ENCODE assay signal across 8 cellular contexts in the genomic region with DNA sequence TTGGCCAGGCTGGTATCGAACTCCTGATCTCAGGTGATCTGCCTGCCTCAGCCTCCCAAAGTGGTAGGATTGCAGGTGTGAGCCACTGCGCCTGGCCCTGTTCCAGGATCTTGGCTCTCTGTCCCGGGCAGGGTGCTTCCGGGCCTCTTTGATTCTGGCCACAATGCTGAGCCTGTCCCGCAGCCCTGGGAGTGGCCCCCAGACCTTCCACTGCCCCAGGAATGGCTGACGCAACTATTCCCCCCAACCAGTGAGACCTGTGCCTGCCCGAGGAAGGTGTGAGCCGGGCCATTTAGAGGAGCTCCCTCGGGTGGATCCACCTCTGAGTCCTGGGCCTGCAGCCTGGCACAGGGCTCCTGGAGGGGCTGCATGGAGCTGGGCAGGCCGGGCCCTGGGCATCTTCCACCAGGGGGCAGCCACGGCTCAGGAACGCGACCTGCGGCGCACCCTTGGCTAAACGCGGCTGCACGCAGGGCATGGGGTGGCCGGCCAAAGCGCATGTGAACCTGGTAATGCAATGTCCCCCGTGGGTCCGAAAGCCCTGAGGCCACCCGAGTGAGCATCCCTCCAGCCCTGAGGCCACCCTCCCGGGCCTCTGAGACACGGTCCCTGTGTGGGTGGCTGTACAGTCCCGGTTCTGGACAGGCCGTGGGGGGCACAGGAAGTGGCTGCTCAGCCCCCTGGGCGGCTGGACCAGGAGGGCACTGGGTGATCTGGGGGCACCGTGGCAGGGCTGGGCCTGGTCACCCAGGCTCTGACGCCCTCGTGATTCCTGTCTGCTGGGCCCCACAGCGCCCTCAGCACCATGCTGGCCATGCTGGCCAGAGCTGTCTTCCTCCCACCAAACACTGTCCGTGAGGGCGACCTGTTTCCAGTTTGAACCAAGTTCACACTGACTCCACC. TPM values are rescaled to one million over a fixed set of nuclear protein-coding genes. Genes with fewer than 3 reads are reported as not detected.
A peak's percentile ranks its signal among the peaks of the same experiment; 100 is the strongest.
DNase-seq lines count a peak whose midpoint lies in the region; ATAC-seq, FAIRE-seq and TF ChIP-seq lines count a peak whose summit lies in the region.

No MANE protein-coding gene starts in this region.

- no peak for FAIRE-seq in pancreas (lab: Jason Lieb, UNC)

- intact Hi-C loops in pancreas (cut with DNase I) = loop anchor here in 1 of 3 donors (10.0 kb wide), 1 partner anchor 233 kb away; the partner anchor contains the start of gene AMZ1

- H3K36me3 ChIP-seq in pancreas (no peaks in the 10 kb centered on the region), thymus (ENCODE audit: control insufficient read depth, insufficient read depth) (no peaks in the 10 kb centered on the region)

- DNase-seq in DMS 273 (lab: John Stamatoyannopoulos, UW; ENCODE audit: unreplicated experiment) (peak; percentile 93), LHCN-M2 (ENCODE audit: low read depth) (peak; percentile 71), glomerular visceral epithelial cell (ENCODE audit: extremely low spot score) (peak; percentile 78), pancreas (peak; percentile 72 to 97 (median 87))
- peak; percentile 81 for DNase-seq in activated naive CD4-positive, alpha-beta T cell treated with anti-CD3 and anti-CD28 coated beads, Interleukin-2, amount 50 U/mL, for 16 hours

- H3K27ac ChIP-seq in pancreas = no peak overlapping the region
- no peak overlapping the region for H3K27ac ChIP-seq in thymus (ENCODE audit: low read depth)

- ATAC-seq in GM21528 (IDR thresholded peaks at IDR 0.05; ENCODE audit: low FRiP score, unreplicated experiment) (peak; percentile 83), SK-N-SH treated with all-trans-retinoic acid at 6 μM for 48 hours (peak; percentile 99), pancreas (peak; percentile 97 to 99 (median 98))

- H3K4me1 ChIP-seq in pancreas (peaks cover 0 to 5% (median 0%) of the 10 kb centered on the region in 3 donors), thymus (ENCODE audit: control insufficient read depth, insufficient read depth, low read length) (peaks cover 3% of the 10 kb centered on the region)

- H3K4me3 ChIP-seq in pancreas = peak overlapping the region in 3 of 4 donors; percentile 15 to 35 (median 31)
- H3K4me3 ChIP-seq in thymus (ENCODE audit: low read length) = peak overlapping the region; percentile 18

- TF ChIP-seq CTCF in pancreas (IDR thresholded peaks at IDR 0.05) = peak; percentile 84 to 87 (median 86)

- H3K27me3 ChIP-seq in pancreas (no peaks in the 10 kb centered on the region), thymus (ENCODE audit: control insufficient read depth, insufficient read depth) (no peaks in the 10 kb centered on the region)

- WGBS in pancreas, 2 donors = 12 to 14% methylated on average over 34 of the region's 34 CpGs
- WGBS in thymus = 16% methylated on average over 34 of the region's 34 CpGs

- no peaks in the 10 kb centered on the region for H3K9me3 ChIP-seq in pancreas
- no peaks in the 10 kb centered on the region for H3K9me3 ChIP-seq in thymus (ENCODE audit: control insufficient read depth)

TF ChIP-seq in SK-N-SH treated with all-trans-retinoic acid at 6 μM for 48 hours, 23 proteins besides CTCF, POLR2A, EP300 and RAD21:
- TF ChIP-seq GLIS3 (CRISPR knock-in tag; IDR thresholded peaks at IDR 0.05) = 0 out of 2 replicates have a peak, but pooled peaks have one; percentile 64
- TF ChIP-seq, protein P1, sequence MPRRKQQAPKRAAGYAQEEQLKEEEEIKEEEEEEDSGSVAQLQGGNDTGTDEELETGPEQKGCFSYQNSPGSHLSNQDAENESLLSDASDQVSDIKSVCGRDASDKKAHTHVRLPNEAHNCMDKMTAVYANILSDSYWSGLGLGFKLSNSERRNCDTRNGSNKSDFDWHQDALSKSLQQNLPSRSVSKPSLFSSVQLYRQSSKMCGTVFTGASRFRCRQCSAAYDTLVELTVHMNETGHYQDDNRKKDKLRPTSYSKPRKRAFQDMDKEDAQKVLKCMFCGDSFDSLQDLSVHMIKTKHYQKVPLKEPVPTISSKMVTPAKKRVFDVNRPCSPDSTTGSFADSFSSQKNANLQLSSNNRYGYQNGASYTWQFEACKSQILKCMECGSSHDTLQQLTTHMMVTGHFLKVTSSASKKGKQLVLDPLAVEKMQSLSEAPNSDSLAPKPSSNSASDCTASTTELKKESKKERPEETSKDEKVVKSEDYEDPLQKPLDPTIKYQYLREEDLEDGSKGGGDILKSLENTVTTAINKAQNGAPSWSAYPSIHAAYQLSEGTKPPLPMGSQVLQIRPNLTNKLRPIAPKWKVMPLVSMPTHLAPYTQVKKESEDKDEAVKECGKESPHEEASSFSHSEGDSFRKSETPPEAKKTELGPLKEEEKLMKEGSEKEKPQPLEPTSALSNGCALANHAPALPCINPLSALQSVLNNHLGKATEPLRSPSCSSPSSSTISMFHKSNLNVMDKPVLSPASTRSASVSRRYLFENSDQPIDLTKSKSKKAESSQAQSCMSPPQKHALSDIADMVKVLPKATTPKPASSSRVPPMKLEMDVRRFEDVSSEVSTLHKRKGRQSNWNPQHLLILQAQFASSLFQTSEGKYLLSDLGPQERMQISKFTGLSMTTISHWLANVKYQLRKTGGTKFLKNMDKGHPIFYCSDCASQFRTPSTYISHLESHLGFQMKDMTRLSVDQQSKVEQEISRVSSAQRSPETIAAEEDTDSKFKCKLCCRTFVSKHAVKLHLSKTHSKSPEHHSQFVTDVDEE (CRISPR knock-in tag; IDR thresholded peaks at IDR 0.05) = 0 out of 2 replicates have a peak, but pooled peaks have one; percentile 24
- no peak for TF ChIP-seq ZFP3 (CRISPR knock-in tag; IDR thresholded peaks at IDR 0.05)
- 0 out of 2 replicates have a peak, but pooled peaks have one; percentile 17 for TF ChIP-seq CSDC2 (CRISPR knock-in tag; IDR thresholded peaks at IDR 0.05)

RNA-seq across cellular contexts. Expression of gene GRIFIN, which starts 24.8 kb away (rescaled TPM):
- not detected in 2 replicates for total RNA-seq in LHCN-M2 (2014; rRNA removed)
- not detected for polyA plus RNA-seq in LHCN-M2 (2012)
- total RNA-seq in pancreas = not detected
- not detected for polyA plus RNA-seq in pancreas
- not detected for polyA plus RNA-seq in thymus

RNA-seq across cellular contexts. Expression of gene CHST12, which starts 48.0 kb away (rescaled TPM):
- total RNA-seq in LHCN-M2 (2014; rRNA removed) = 9.6 and 11.4 TPM in 2 replicates
- polyA plus RNA-seq in LHCN-M2 (2012) = 12.4 TPM
- 10 to 100 TPM in 1 of 6 donors, 1 to 10 TPM in 5; 7.3 to 13.2 (median 8.6) TPM for total RNA-seq in pancreas
- 1 to 10 TPM; 7.0 to 8.7 TPM for polyA plus RNA-seq in pancreas
- 8.9 TPM for polyA plus RNA-seq in thymus
